In the genomic region with DNA sequence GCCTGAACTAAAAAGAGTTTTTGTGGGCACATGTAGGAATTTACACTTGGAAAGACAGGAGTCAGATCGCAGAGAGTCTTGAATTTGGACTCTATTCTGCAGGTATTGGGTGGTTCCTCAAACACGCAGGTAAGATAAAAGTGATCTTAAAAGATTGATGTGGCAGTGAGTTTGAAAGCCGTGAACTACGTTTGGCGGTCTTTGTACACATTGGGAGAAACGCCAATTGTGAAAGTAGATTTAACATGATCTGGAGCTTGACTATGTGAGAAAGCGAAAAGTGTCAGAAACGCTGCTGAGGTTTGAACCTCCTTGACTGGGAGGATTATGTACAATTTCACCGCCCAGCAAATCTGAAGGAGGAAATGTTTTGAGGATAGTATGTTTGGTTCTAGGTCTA, we compare ENCODE assay signal across 8 cellular contexts. TPM values are rescaled to one million over a fixed set of nuclear protein-coding genes. Genes with fewer than 3 reads are reported as not detected.
DNase-seq lines count a peak whose midpoint lies in the region; TF ChIP-seq lines count a peak whose summit lies in the region.

No MANE protein-coding gene starts in this region.

- CTCF ChIA-PET in activated naive CD4-positive, alpha-beta T cell treated with anti-CD3 and anti-CD28 coated beads, Interleukin-2, amount 10 ng/mL, durations not matched to agents 7 days and 5 days (lab: Charles Lee): interaction anchor here (0.7 to 1.7 kb wide), 4 partner anchors 12 to 249 kb away, joined by 3 to 8 read pairs (median 3); partner anchors contain the start of gene INTS7

- H4K8ac ChIP-seq in mesendoderm (ENCODE audit: low read depth, low read length): no peak overlapping the region

- no peak overlapping the region for H3K18ac ChIP-seq in mesendoderm (ENCODE audit: low read length)

- no peaks in the 10 kb centered on the region for H3K9me3 ChIP-seq in WERI-Rb-1 (ENCODE audit: severe bottlenecking)
- H3K9me3 ChIP-seq in hepatocyte (ENCODE audit: low read depth): no peaks in the 10 kb centered on the region
- H3K9me3 ChIP-seq in subcutaneous abdominal adipose tissue (ENCODE audit: control insufficient read depth in 5 of 5, low read length in 5 of 5): no peaks in the 10 kb centered on the region

- H3K79me1 ChIP-seq in mesendoderm (ENCODE audit: low read length): peaks cover 3% of the 10 kb centered on the region

- H3K4me2 ChIP-seq in hepatocyte: peak overlapping the region; percentile 82
- H3K4me2 ChIP-seq in mesendoderm (ENCODE audit: low read length): no peak overlapping the region

- H3K56ac ChIP-seq in mesendoderm (ENCODE audit: low read length): no peak overlapping the region

- H3K4me1 ChIP-seq in hepatocyte (ENCODE audit: insufficient read depth) (peaks cover 10% of the 10 kb centered on the region), subcutaneous abdominal adipose tissue (ENCODE audit: control insufficient read depth in 5 of 5, insufficient read depth in 5 of 5, low read length in 5 of 5) (peaks cover 0 to 39% (median 29%) of the 10 kb centered on the region in 5 donors), mesendoderm (ENCODE audit: control insufficient read depth, low read depth, low read length) (peaks cover 2% of the 10 kb centered on the region)

- no peak overlapping the region for H2AK5ac ChIP-seq in mesendoderm (ENCODE audit: low read length)

- peaks cover 27% of the 10 kb centered on the region for H3K79me2 ChIP-seq in hepatocyte
- H3K79me2 ChIP-seq in mesendoderm (ENCODE audit: control insufficient read depth, insufficient read depth, low read length): peaks cover 7% of the 10 kb centered on the region

- H3K4me3 Mint-ChIP-seq in activated naive CD4-positive, alpha-beta T cell treated with anti-CD3 and anti-CD28 coated beads, Interleukin-2, amount 10 ng/mL, durations not matched to agents 7 days and 5 days: peak overlapping the region; percentile 100

- H3K4me1 Mint-ChIP-seq in activated naive CD4-positive, alpha-beta T cell treated with anti-CD3 and anti-CD28 coated beads, Interleukin-2, amount 10 ng/mL, durations not matched to agents 7 days and 5 days: peaks cover 36% of the 10 kb centered on the region

- H2BK120ac ChIP-seq in mesendoderm (ENCODE audit: low read depth, low read length): no peak overlapping the region

- no peak overlapping the region for H3K4ac ChIP-seq in mesendoderm (ENCODE audit: low read depth, low read length)

- TF ChIP-seq CTCF in WERI-Rb-1 (IDR thresholded peaks at IDR 0.05; ENCODE audit: low read depth, low read length) (no peak), hepatocyte (IDR thresholded peaks at IDR 0.05; ENCODE audit: poor library complexity) (no peak)

- H3K27ac Mint-ChIP-seq in activated naive CD4-positive, alpha-beta T cell treated with anti-CD3 and anti-CD28 coated beads, Interleukin-2, amount 10 ng/mL, durations not matched to agents 7 days and 5 days: peak overlapping the region; percentile 100

- H3K27me3 ChIP-seq in WERI-Rb-1 (ENCODE audit: insufficient read depth, low read depth, severe bottlenecking) (no peaks in the 10 kb centered on the region), hepatocyte (no peaks in the 10 kb centered on the region), subcutaneous abdominal adipose tissue (ENCODE audit: control insufficient read depth in 5 of 5, insufficient read depth in 4 of 5, low read length in 5 of 5) (no peaks in the 10 kb centered on the region), mesendoderm (ENCODE audit: insufficient read depth, low read length, poor library complexity) (no peaks in the 10 kb centered on the region)

- H2BK5ac ChIP-seq in mesendoderm (ENCODE audit: low read length): no peak overlapping the region

- WGBS in hepatocyte (ENCODE audit: low lambda C conversion rate, missing lambda C conversion rate): 94% methylated on average over 9 of the region's 9 CpGs
- no CpG with 5 or more reads among the region's 9 CpGs for WGBS in mesendoderm (ENCODE audit: extremely low coverage, insufficient coverage, low lambda C conversion rate)

- H4K5ac ChIP-seq in mesendoderm (ENCODE audit: low read length): no peak overlapping the region

- H3K23ac ChIP-seq in mesendoderm (ENCODE audit: low read length): no peak overlapping the region

- peaks cover 12% of the 10 kb centered on the region for H3K27me3 Mint-ChIP-seq in activated naive CD4-positive, alpha-beta T cell treated with anti-CD3 and anti-CD28 coated beads, Interleukin-2, amount 10 ng/mL, durations not matched to agents 7 days and 5 days

- H2AFZ ChIP-seq in hepatocyte: no peak overlapping the region

- peaks cover 29% of the 10 kb centered on the region for H3K36me3 Mint-ChIP-seq in activated naive CD4-positive, alpha-beta T cell treated with anti-CD3 and anti-CD28 coated beads, Interleukin-2, amount 10 ng/mL, durations not matched to agents 7 days and 5 days

- no peaks in the 10 kb centered on the region for H3K9me3 Mint-ChIP-seq in activated naive CD4-positive, alpha-beta T cell treated with anti-CD3 and anti-CD28 coated beads, Interleukin-2, amount 10 ng/mL, durations not matched to agents 7 days and 5 days

- H3K27ac ChIP-seq in WERI-Rb-1: no peak overlapping the region
- peak overlapping the region; percentile 95 for H3K27ac ChIP-seq in hepatocyte
- peak overlapping the region; percentile 95 for H3K27ac ChIP-seq in subcutaneous abdominal adipose tissue (ENCODE audit: low read depth, low read length)
- no peak overlapping the region for H3K27ac ChIP-seq in mesendoderm (ENCODE audit: low read depth, low read length)

- H2BK15ac ChIP-seq in mesendoderm (replicated peaks; ENCODE audit: low read depth): no peak overlapping the region

- H3K36me3 ChIP-seq in WERI-Rb-1 (no peaks in the 10 kb centered on the region), hepatocyte (replicated peaks; ENCODE audit: insufficient read depth, low read depth) (no peaks in the 10 kb centered on the region), subcutaneous abdominal adipose tissue (ENCODE audit: control insufficient read depth in 5 of 5, insufficient read depth in 5 of 5, low read length in 5 of 5) (no peaks in the 10 kb centered on the region), mesendoderm (ENCODE audit: control insufficient read depth, insufficient read depth, low read length) (no peaks in the 10 kb centered on the region)

- H3K4me3 ChIP-seq in WERI-Rb-1 (ENCODE audit: low read depth, low read length) (peak overlapping the region; percentile 85; the same call in 1 of the 2 replicates), hepatocyte (no peak overlapping the region), subcutaneous abdominal adipose tissue (ENCODE audit: low read depth in 1 of 5, low read length in 5 of 5) (peak overlapping the region; percentile 33 to 100 (median 86)), mesendoderm (ENCODE audit: low read length) (no peak overlapping the region)

- peak; percentile 45 for DNase-seq in activated naive CD4-positive, alpha-beta T cell treated with anti-CD3 and anti-CD28 coated beads, Interleukin-2, amount 10 ng/mL, durations not matched to agents 7 days and 5 days
- DNase-seq in activated naive CD4-positive, alpha-beta T cell (lab: John Stamatoyannopoulos, UW): no peak
- no peak for DNase-seq in WERI-Rb-1
- DNase-seq in hepatocyte (ENCODE audit: low spot score): no peak
- no peak for DNase-seq in mesendoderm
- DNase-seq in NCI-H82 (lab: John Stamatoyannopoulos, UW): no peak
- DNase-seq in HCEC 1CT: no peak

- H3K9me2 ChIP-seq in hepatocyte (replicated peaks; ENCODE audit: insufficient read depth): no peaks in the 10 kb centered on the region

- H3K9ac ChIP-seq in subcutaneous abdominal adipose tissue (ENCODE audit: low read length in 5 of 5): peak overlapping the region in 2 of 5 donors; percentile 71 to 89
- H3K9ac ChIP-seq in mesendoderm (ENCODE audit: low read length): no peak overlapping the region

- H4K20me1 ChIP-seq in hepatocyte (ENCODE audit: insufficient read depth, poor library complexity, severe bottlenecking): peaks cover 21% of the 10 kb centered on the region

RNA-seq across cellular contexts. Expression of gene PPP2R5A, which starts 1.5 kb away (rescaled TPM):
- 40.2 and 40.5 TPM in 2 replicates for total RNA-seq in hepatocyte
- 19.9 and 22.0 TPM in 2 replicates for polyA plus RNA-seq in hepatocyte
- polyA plus RNA-seq in mesendoderm (2013, experiment 1 of 2): 23.7 TPM
- polyA plus RNA-seq in mesendoderm (2013, experiment 2 of 2): 23.2 TPM

Comparison
In these comparisons a context has a peak if more than half of its experiments do, and no peak if none do; other contexts are left out.
1. H3K27ac ChIP-seq: peak in hepatocyte (single experiment) and subcutaneous abdominal adipose tissue (single experiment); none in WERI-Rb-1 (single experiment) and mesendoderm (single experiment).
2. H3K4me3 ChIP-seq: peak in WERI-Rb-1 (single experiment) and subcutaneous abdominal adipose tissue (5 of 5); none in hepatocyte (single experiment) and mesendoderm (single experiment).